In the genomic region with DNA sequence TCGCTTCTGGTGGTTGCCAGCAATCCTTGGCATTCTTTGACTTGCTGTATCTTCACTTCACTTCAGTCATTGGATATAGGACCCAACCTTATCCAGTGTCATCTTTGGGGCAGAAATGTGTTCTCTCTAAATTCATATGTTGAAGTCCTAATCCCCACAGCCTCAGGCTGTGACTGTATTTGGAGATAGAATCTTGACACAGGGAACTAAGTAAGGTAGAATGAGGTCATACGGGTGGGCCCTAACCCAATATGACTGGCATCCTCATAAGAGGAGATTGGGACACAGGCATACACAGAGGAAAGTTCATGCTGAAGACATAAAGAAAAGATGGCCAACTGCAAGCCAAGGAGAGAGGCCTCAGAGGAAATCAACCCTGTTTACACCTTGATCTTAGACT, we compare ENCODE assay signal across 18 cellular contexts. TPM values are rescaled to one million over a fixed set of nuclear protein-coding genes. Genes with fewer than 3 reads are reported as not detected.
DNase-seq lines count a peak whose midpoint lies in the region; TF ChIP-seq lines count a peak whose summit lies in the region.
"Had no signal": no experiment of that assay in that cellular context is flagged by ENCODE, and none has a peak within 500 bp of the region (broad histone marks: within the 10 kb centered on the region; RNA-seq: fewer than 3 reads in every experiment).

No MANE protein-coding gene starts in this region.

- no peak for TF ChIP-seq CTCF in esophagus muscularis mucosa (IDR thresholded peaks at IDR 0.05)

- H3K18ac ChIP-seq in trophoblast cell (ENCODE audit: low read length) = no peak overlapping the region

- H3K9ac ChIP-seq in adipocyte (ENCODE audit: low read length) (no peak overlapping the region), trophoblast cell (ENCODE audit: low read length) (no peak overlapping the region)

- H3K27ac ChIP-seq in esophagus muscularis mucosa (replicated peaks in 1 of 4) (peak overlapping the region; percentile 34 to 69 (median 60)), trophoblast cell (ENCODE audit: low read depth, low read length) (peak overlapping the region; percentile 80)
- H3K27ac ChIP-seq: left ventricle myocardium inferior had no signal

- no peak overlapping the region for H4K8ac ChIP-seq in trophoblast cell (ENCODE audit: low read depth, low read length)

- no peak overlapping the region for H3K4me2 ChIP-seq in trophoblast cell (ENCODE audit: low read length)

- no peak overlapping the region for H3K4me3 ChIP-seq in adipocyte (ENCODE audit: low read length)
- no peak overlapping the region for H3K4me3 ChIP-seq in esophagus muscularis mucosa
- no peak overlapping the region for H3K4me3 ChIP-seq in trophoblast cell (ENCODE audit: low read depth, low read length)
- H3K4me3 ChIP-seq: left ventricle myocardium inferior, stomach had no signal

- H2AK5ac ChIP-seq in trophoblast cell (ENCODE audit: low read length) = no peak overlapping the region

- intact Hi-C loops in esophagus muscularis mucosa (cut with DNase I) (no loop called here), cardiac septum (cut with DNase I) (loop anchor here (5.0 kb wide), 1 partner anchor 139 kb away; a partner anchor contains a TSS)

- peaks cover 2% of the 10 kb centered on the region for H3K79me2 ChIP-seq in trophoblast cell (ENCODE audit: control insufficient read depth, insufficient read depth, low read length, poor library complexity)

- peaks cover 13% of the 10 kb centered on the region for H3K79me1 ChIP-seq in trophoblast cell (ENCODE audit: low read length)

- H3K14ac ChIP-seq in trophoblast cell (ENCODE audit: low read length) = no peak overlapping the region

- peak overlapping the region; percentile 67 for H2BK5ac ChIP-seq in trophoblast cell (ENCODE audit: low read depth, low read length, poor library complexity)

- peak overlapping the region; percentile 58 for H4K91ac ChIP-seq in trophoblast cell (ENCODE audit: low read depth, low read length)

- peak overlapping the region; percentile 92 for H2BK120ac ChIP-seq in trophoblast cell (ENCODE audit: insufficient read depth, low read length, poor library complexity)

- no peaks in the 10 kb centered on the region for H3K9me3 ChIP-seq in adipocyte (ENCODE audit: control insufficient read depth, low read length)
- no peaks in the 10 kb centered on the region for H3K9me3 ChIP-seq in esophagus muscularis mucosa
- H3K9me3 ChIP-seq in trophoblast cell (ENCODE audit: insufficient read depth, low read depth, low read length) = no peaks in the 10 kb centered on the region
- H3K9me3 ChIP-seq: left ventricle myocardium inferior, stomach had no signal

- no peaks in the 10 kb centered on the region for H3K27me3 ChIP-seq in adipocyte (replicated peaks; ENCODE audit: control insufficient read depth, insufficient read depth, low read length)
- H3K27me3 ChIP-seq in esophagus muscularis mucosa = no peaks in the 10 kb centered on the region
- no peaks in the 10 kb centered on the region for H3K27me3 ChIP-seq in trophoblast cell (ENCODE audit: insufficient read depth, low read length)
- H3K27me3 ChIP-seq: stomach had no signal

- no peak for TF ChIP-seq EP300 in esophagus muscularis mucosa (IDR thresholded peaks at IDR 0.05)

- WGBS in esophagus muscularis mucosa = 78% methylated on average over 2 of the region's 2 CpGs
- no CpG with 5 or more reads among the region's 2 CpGs for WGBS in trophoblast cell (ENCODE audit: extremely low coverage, insufficient coverage, insufficient read length)

- H3K4ac ChIP-seq in trophoblast cell (ENCODE audit: low read depth, low read length) = peak overlapping the region; percentile 6

- TF ChIP-seq POLR2A in esophagus muscularis mucosa (IDR thresholded peaks at IDR 0.05; ENCODE audit: low read depth) = no peak

- H3K4me1 ChIP-seq in adipocyte (ENCODE audit: control insufficient read depth, insufficient read depth, low read length) (peaks cover 40% of the 10 kb centered on the region), esophagus muscularis mucosa (peaks cover 11 to 57% (median 42%) of the 10 kb centered on the region in 4 donors), trophoblast cell (ENCODE audit: control insufficient read depth in 1 of 2, insufficient read depth in 2 of 2, low read length in 2 of 2) (peaks cover 5 to 11% of the 10 kb centered on the region in 2 experiments)

- H3K36me3 ChIP-seq in adipocyte (ENCODE audit: control insufficient read depth, insufficient read depth, low read length, severe bottlenecking) = no peaks in the 10 kb centered on the region
- H3K36me3 ChIP-seq in esophagus muscularis mucosa = no peaks in the 10 kb centered on the region
- no peaks in the 10 kb centered on the region for H3K36me3 ChIP-seq in trophoblast cell (ENCODE audit: control insufficient read depth in 1 of 2, insufficient read depth in 2 of 2, low read length in 2 of 2)
- H3K36me3 ChIP-seq: left ventricle myocardium inferior, stomach had no signal

- no peak overlapping the region for H2AFZ ChIP-seq in trophoblast cell (ENCODE audit: insufficient read depth, low read length, poor library complexity)

- H3K23ac ChIP-seq in trophoblast cell (ENCODE audit: low read length) = no peak overlapping the region

- in situ Hi-C loops in ACHN (cut with HindIII; ENCODE audit: low pct_ligation_motif_present, low pct_unique_long_range_greater_than_20kb, low sequenced_read_pairs) = loop anchor here (25.0 kb wide), 1 partner anchor 239 kb away; no protein-coding TSS in a partner anchor

- H4K12ac ChIP-seq in trophoblast cell (ENCODE audit: low read depth, low read length) = no peak overlapping the region

- H2BK12ac ChIP-seq in trophoblast cell (ENCODE audit: low read length) = peak overlapping the region; percentile 46

- DNase-seq in EH (ENCODE audit: low read depth) (peak; percentile 69), adipocyte (ENCODE audit: low read depth) (peak; percentile 70), esophagus muscularis mucosa (ENCODE audit: extremely low spot score) (no peak), trophoblast cell (peak; percentile 96), ACHN (no peak), globus pallidus (ENCODE audit: low spot score) (no peak), cardiac septum (ENCODE audit: low spot score) (no peak), retina (no peak)
- DNase-seq: activated CD4-positive, alpha-beta T cell treated with anti-CD3 and anti-CD28 coated beads for 4 hours; activated CD8-positive, alpha-beta memory T cell treated with anti-CD3 and anti-CD28 coated beads, Interleukin-2, amount 50 U/mL, for 48 hours; effector CD4-positive, alpha-beta T cell; Karpas-422; left ventricle myocardium inferior; naive thymus-derived CD4-positive, alpha-beta T cell; NCI-H1436; NCI-H345; SHP77; stomach had no signal

RNA-seq across cellular contexts. Expression of a gene that starts 51.9 kb away (rescaled TPM):
- total RNA-seq in esophagus muscularis mucosa (10 to 100 TPM; 18.7 to 46.4 (median 31.1) TPM), cardiac septum (91.0 TPM)
- polyA plus RNA-seq in trophoblast cell (2013) = 65.5 and 66.4 TPM in 2 replicates

Comparison
In these comparisons a context has a peak if more than half of its experiments do, and no peak if none do; other contexts are left out.
1. DNase-seq: peak in EH (single experiment), adipocyte (single experiment) and trophoblast cell (2 of 2); none in esophagus muscularis mucosa (single experiment), ACHN (single experiment), globus pallidus (single experiment), cardiac septum (single experiment) and retina (single experiment).